Comparison of ENCODE assay signal across 7 cellular contexts in the genomic region with DNA sequence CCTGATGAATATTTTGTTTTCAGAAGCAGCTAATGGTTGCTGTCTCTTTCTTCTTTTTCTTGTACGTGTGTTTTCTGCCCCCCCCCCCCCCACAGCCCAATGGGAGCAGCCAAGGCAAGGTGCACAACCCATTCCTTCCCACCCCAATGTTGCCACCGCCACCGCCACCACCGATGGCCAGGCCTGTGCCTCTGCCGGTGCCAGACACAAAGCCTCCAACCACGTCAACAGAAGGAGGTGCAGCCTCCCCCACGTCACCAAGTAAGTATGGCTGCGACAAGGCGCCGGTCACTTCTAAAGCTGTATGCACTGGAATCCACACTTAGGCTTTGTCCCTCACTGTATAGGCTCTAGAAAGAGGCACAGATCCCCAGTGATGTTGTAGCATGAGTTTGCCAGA.
"Had no signal": no experiment of that assay in that cellular context is flagged by ENCODE, and none has a peak within 500 bp of the region (broad histone marks: within the 10 kb centered on the region; RNA-seq: fewer than 3 reads in every experiment).

No MANE protein-coding gene starts in this region.

- H2AFZ ChIP-seq: GM23248 had no signal

- DNase-seq: GM23248, GOT3, H7, HCEC 1CT, KG1 had no signal

- H3K27ac ChIP-seq: GM23248 had no signal

- H3K4me3 ChIP-seq: GM23248, K562 had no signal

- H3K9ac ChIP-seq: GM23248 had no signal

- FAIRE-seq: HTR-8/SVneo had no signal

- ATAC-seq: K562 had no signal
